In the genomic region with DNA sequence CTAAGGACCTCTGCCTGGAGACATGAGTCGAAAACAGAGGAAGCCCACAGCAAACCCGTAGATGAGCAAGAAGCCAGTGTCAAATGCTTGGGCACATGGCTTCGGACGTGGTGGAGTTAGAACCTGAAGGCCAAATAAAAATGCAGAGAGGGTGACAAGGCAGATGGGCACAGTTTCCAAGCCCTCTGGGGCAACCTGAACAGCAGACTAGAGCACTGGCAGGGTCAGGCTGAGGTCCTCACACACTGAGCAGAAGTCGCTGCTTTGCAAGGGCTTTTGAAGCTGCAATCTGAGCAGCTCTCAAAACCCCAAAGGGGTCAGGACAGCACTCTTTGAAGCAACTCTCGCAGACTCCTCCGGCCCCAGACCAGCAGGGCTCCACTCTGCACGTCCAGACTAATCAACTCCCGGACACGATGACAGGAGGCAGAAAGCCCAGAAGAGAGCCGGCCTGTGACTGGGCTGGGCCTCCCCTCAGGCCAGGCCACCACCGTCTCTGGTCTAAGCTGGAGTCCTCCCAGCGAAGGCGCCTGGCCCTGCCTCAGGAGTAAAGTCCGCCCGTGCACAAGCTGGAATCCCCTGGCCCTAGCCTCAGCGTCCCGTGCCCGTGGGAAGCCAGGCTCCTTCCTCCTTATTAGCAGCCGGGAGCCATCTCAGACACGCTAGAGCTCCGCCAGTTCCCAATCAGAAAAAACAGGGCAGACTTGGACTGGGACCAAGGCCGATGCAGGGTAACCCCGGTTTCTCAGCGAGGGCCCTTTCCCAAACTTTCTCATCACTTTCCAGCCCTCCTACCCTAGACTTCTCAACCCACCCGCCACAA, we compare ENCODE assay signal across 8 cellular contexts. TPM values are rescaled to one million over a fixed set of nuclear protein-coding genes. Genes with fewer than 3 reads are reported as not detected.
A peak's percentile ranks its signal among the peaks of the same experiment; 100 is the strongest.
DNase-seq lines count a peak whose midpoint lies in the region; ATAC-seq, FAIRE-seq and TF ChIP-seq lines count a peak whose summit lies in the region.

No MANE protein-coding gene starts in this region.

- DNase-seq in ELF-1 (ENCODE audit: low read depth, low spot score): peak; percentile 80
- DNase-seq in LHCN-M2 (ENCODE audit: low read depth): peak; percentile 54
- DNase-seq in adipocyte (ENCODE audit: low read depth): peak; percentile 93
- DNase-seq in heart right ventricle: peak; percentile 59 to 72
- DNase-seq in pancreas: peak; percentile 58 to 87 (median 71)

- 3% methylated on average over 26 of the region's 26 CpGs for WGBS in heart right ventricle, 2 donors
- 2 to 3% methylated on average over 26 of the region's 26 CpGs for WGBS in pancreas, 2 donors

- FAIRE-seq in pancreas (lab: Jason Lieb, UNC): no peak

- no peaks in the 10 kb centered on the region for H3K27me3 ChIP-seq in adipocyte (replicated peaks; ENCODE audit: control insufficient read depth, insufficient read depth, low read length)
- H3K27me3 ChIP-seq in heart right ventricle: no peaks in the 10 kb centered on the region
- no peaks in the 10 kb centered on the region for H3K27me3 ChIP-seq in pancreas

- peak; percentile 6 to 20 (median 14) for ATAC-seq in heart right ventricle
- ATAC-seq in pancreas: peak in 3 of 4 donors; percentile 5 to 7 (median 6)
- ATAC-seq in GM21528 (IDR thresholded peaks at IDR 0.05; ENCODE audit: low FRiP score, unreplicated experiment): no peak
- ATAC-seq in HG02798 (IDR thresholded peaks at IDR 0.05; ENCODE audit: poor library complexity, unreplicated experiment): no peak
- no peak for ATAC-seq in GM18517 (IDR thresholded peaks at IDR 0.05; ENCODE audit: unreplicated experiment)

- no peaks in the 10 kb centered on the region for H3K9me3 ChIP-seq in adipocyte (ENCODE audit: control insufficient read depth, low read length)
- no peaks in the 10 kb centered on the region for H3K9me3 ChIP-seq in heart right ventricle
- no peaks in the 10 kb centered on the region for H3K9me3 ChIP-seq in pancreas

- H3K4me3 ChIP-seq in adipocyte (ENCODE audit: low read length) (peak overlapping the region; percentile 96), heart right ventricle (peak overlapping the region; percentile 73 to 95 (median 90)), pancreas (peak overlapping the region; percentile 80 to 94 (median 86))

- intact Hi-C loops in heart right ventricle (cut with DNase I): loop anchor here in 4 of 10 donors (1.0 to 5.0 kb wide), 2 partner anchors 14 to 69 kb away; partner anchors contain the start of genes FTSJ3 (in 3 of the 4), PSMC5 (in 3 of the 4), CCDC47 (in 1 of the 4) and DDX42 (in 1 of the 4)
- intact Hi-C loops in pancreas (cut with DNase I): no loop called here

- peaks cover 9% of the 10 kb centered on the region for H3K36me3 ChIP-seq in adipocyte (ENCODE audit: control insufficient read depth, insufficient read depth, low read length, severe bottlenecking)
- H3K36me3 ChIP-seq in heart right ventricle: peaks cover 0 to 13% (median 0%) of the 10 kb centered on the region in 9 donors
- no peaks in the 10 kb centered on the region for H3K36me3 ChIP-seq in pancreas

- H3K27ac ChIP-seq in heart right ventricle: peak overlapping the region; percentile 87 to 98 (median 94)
- H3K27ac ChIP-seq in pancreas: peak overlapping the region; percentile 70 to 91 (median 86)

- TF ChIP-seq CTCF in heart right ventricle (IDR thresholded peaks at IDR 0.05): no peak
- TF ChIP-seq CTCF in pancreas (IDR thresholded peaks at IDR 0.05): no peak

- H3K4me1 ChIP-seq in adipocyte (ENCODE audit: control insufficient read depth, insufficient read depth, low read length) (peaks cover 48% of the 10 kb centered on the region), heart right ventricle (peaks cover 33 to 59% (median 52%) of the 10 kb centered on the region in 9 donors), pancreas (peaks cover 36 to 47% (median 43%) of the 10 kb centered on the region in 3 donors)

- H3K9ac ChIP-seq in adipocyte (ENCODE audit: low read length): peak overlapping the region; percentile 98

RNA-seq across cellular contexts. Expression of gene SMARCD2, which starts 0.9 kb away (rescaled TPM):
- total RNA-seq in LHCN-M2 (2014; rRNA removed) (94.3 and 94.5 TPM in 2 replicates), heart right ventricle (10 to 100 TPM; 11.6 to 35.7 (median 17.3) TPM), pancreas (10 to 100 TPM; 37.6 to 57.3 (median 47.2) TPM)
- polyA plus RNA-seq in LHCN-M2 (2012): 41.4 TPM
- polyA plus RNA-seq in heart right ventricle (10 to 100 TPM; 23.6 to 31.3 TPM), pancreas (10 to 100 TPM; 38.8 to 51.2 TPM)

RNA-seq across cellular contexts. Expression of gene FTSJ3, which starts 14.1 kb away (rescaled TPM):
- total RNA-seq in LHCN-M2 (2014; rRNA removed) (39.1 and 44.3 TPM in 2 replicates), heart right ventricle (10 to 100 TPM; 17.5 to 43.0 (median 28.4) TPM), pancreas (10 to 100 TPM in 5 of 6 donors, 1 to 10 TPM in 1; 8.6 to 23.0 (median 12.8) TPM)
- polyA plus RNA-seq in LHCN-M2 (2012): 29.7 TPM
- polyA plus RNA-seq in heart right ventricle (10 to 100 TPM; 14.0 to 29.9 TPM), pancreas (10 to 100 TPM; 20.4 to 24.0 TPM)

RNA-seq across cellular contexts. Expression of gene PSMC5, which starts 14.3 kb away (rescaled TPM):
- total RNA-seq in LHCN-M2 (2014; rRNA removed) (51.4 and 71.6 TPM in 2 replicates), heart right ventricle (100 to 1,000 TPM in 9 of 10 donors, 10 to 100 TPM in 1; 92.9 to 153 (median 119) TPM), pancreas (10 to 100 TPM; 36.5 to 61.1 (median 53.0) TPM)
- polyA plus RNA-seq in LHCN-M2 (2012): 189 TPM
- polyA plus RNA-seq in heart right ventricle (100 to 1,000 TPM; 161 to 228 TPM), pancreas (100 to 1,000 TPM; 109 to 154 TPM)

RNA-seq across cellular contexts. Expression of gene CSH2, which starts 31.9 kb away (rescaled TPM):
- total RNA-seq in LHCN-M2 (2014; rRNA removed): not detected in 2 replicates
- not detected for polyA plus RNA-seq in LHCN-M2 (2012)
- total RNA-seq in heart right ventricle: not detected
- not detected for polyA plus RNA-seq in heart right ventricle
- not detected for total RNA-seq in pancreas
- polyA plus RNA-seq in pancreas: not detected

RNA-seq across cellular contexts. Expression of gene GH2, which starts 40.2 kb away (rescaled TPM):
- total RNA-seq in LHCN-M2 (2014; rRNA removed) (not detected in 2 replicates), heart right ventricle (not detected), pancreas (not detected)
- polyA plus RNA-seq in LHCN-M2 (2012): not detected
- polyA plus RNA-seq in heart right ventricle (not detected), pancreas (not detected)

Comparison
In these comparisons a context has a peak if more than half of its experiments do, and no peak if none do; other contexts are left out.
1. ATAC-seq: peak in heart right ventricle (8 of 8) and pancreas (3 of 4); none in GM21528 (single experiment), HG02798 (single experiment) and GM18517 (single experiment).
2. Peak in every context shown above with its lines, with median percentiles within 50 percentile points of each other: DNase-seq and H3K4me3 ChIP-seq.